Comparison of ENCODE assay signal across 1 cellular context in genomic region chr11:28104984-28105383, GRCh38.
TF ChIP-seq lines count a peak whose summit lies in the region.

No MANE protein-coding gene starts in this region.

TF ChIP-seq in IMR-90, 13 proteins besides CTCF, POLR2A, EP300 and RAD21:
- TF ChIP-seq, protein P1, sequence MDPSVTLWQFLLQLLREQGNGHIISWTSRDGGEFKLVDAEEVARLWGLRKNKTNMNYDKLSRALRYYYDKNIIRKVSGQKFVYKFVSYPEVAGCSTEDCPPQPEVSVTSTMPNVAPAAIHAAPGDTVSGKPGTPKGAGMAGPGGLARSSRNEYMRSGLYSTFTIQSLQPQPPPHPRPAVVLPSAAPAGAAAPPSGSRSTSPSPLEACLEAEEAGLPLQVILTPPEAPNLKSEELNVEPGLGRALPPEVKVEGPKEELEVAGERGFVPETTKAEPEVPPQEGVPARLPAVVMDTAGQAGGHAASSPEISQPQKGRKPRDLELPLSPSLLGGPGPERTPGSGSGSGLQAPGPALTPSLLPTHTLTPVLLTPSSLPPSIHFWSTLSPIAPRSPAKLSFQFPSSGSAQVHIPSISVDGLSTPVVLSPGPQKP (IDR thresholded peaks at IDR 0.05; ENCODE audit: borderline replicate concordance, low read depth, low read length): no peak
